ENCODE assay signal across 1 cellular context in genomic region chr20:46293084-46293483, GRCh38.
TF ChIP-seq lines count a peak whose summit lies in the region.

No MANE protein-coding gene starts in this region.

TF ChIP-seq in H1, 55 proteins besides CTCF, POLR2A, EP300 and RAD21 (continued from another document):
- TF ChIP-seq CREB1 (IDR thresholded peaks at IDR 0.05) (no peak), SUZ12 (IDR thresholded peaks at IDR 0.05; ENCODE audit: low read length) (no peak), SP4 (IDR thresholded peaks at IDR 0.05; ENCODE audit: low read length) (no peak), KDM5A (IDR thresholded peaks at IDR 0.05; ENCODE audit: low read length) (no peak), SIN3A (conservative IDR thresholded peaks at IDR 0.05 in 1 of 2, IDR thresholded peaks at IDR 0.05 in 1 of 2; ENCODE audit: low read depth in 1 of 2, low read length in 2 of 2) (peak; percentile 79 to 85; a peak in 2 of 4 replicates), EGR1 (IDR thresholded peaks at IDR 0.05; ENCODE audit: borderline replicate concordance, low read depth, low read length) (peak; percentile 47; the same call in 1 of the 2 replicates), RBBP5 (IDR thresholded peaks at IDR 0.05; ENCODE audit: borderline replicate concordance, low read depth, low read length) (no peak), HDAC2 (IDR thresholded peaks at IDR 0.05; ENCODE audit: borderline replicate concordance in 1 of 2, low read depth in 2 of 2, low read length in 2 of 2) (no peak), POU5F1 (IDR thresholded peaks at IDR 0.05; ENCODE audit: low read depth, low read length) (no peak), SRF (IDR thresholded peaks at IDR 0.05; ENCODE audit: low read depth, low read length) (no peak), EZH2 (IDR thresholded peaks at IDR 0.05; ENCODE audit: low read depth, low read length, severe bottlenecking) (no peak), MAFK (IDR thresholded peaks at IDR 0.05; ENCODE audit: low read depth, low read length) (no peak), JUND (IDR thresholded peaks at IDR 0.05; ENCODE audit: low read length) (no peak), CBX5 (IDR thresholded peaks at IDR 0.05; ENCODE audit: low read depth, low read length) (no peak), CHD2 (IDR thresholded peaks at IDR 0.05; ENCODE audit: low read length) (no peak), GABPA (IDR thresholded peaks at IDR 0.05; ENCODE audit: borderline replicate concordance, insufficient read depth, low read length) (no peak), BACH1 (IDR thresholded peaks at IDR 0.05; ENCODE audit: low read length) (no peak), CEBPB (IDR thresholded peaks at IDR 0.05; ENCODE audit: low read depth, low read length) (no peak)
- TF ChIP-seq, protein P1, sequence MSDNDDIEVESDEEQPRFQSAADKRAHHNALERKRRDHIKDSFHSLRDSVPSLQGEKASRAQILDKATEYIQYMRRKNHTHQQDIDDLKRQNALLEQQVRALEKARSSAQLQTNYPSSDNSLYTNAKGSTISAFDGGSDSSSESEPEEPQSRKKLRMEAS (IDR thresholded peaks at IDR 0.05), result 0 out of 2 replicates have a peak, but pooled peaks have one; percentile 19
- TF ChIP-seq, protein P2, sequence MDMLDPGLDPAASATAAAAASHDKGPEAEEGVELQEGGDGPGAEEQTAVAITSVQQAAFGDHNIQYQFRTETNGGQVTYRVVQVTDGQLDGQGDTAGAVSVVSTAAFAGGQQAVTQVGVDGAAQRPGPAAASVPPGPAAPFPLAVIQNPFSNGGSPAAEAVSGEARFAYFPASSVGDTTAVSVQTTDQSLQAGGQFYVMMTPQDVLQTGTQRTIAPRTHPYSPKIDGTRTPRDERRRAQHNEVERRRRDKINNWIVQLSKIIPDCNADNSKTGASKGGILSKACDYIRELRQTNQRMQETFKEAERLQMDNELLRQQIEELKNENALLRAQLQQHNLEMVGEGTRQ (IDR thresholded peaks at IDR 0.05; ENCODE audit: low read length), result no peak
